In genomic region chr4:76087007-76087769, GRCh38 we compare ENCODE assay signal across 9 cellular contexts. TPM values are rescaled to one million over a fixed set of nuclear protein-coding genes. Genes with fewer than 3 reads are reported as not detected.
A peak's percentile ranks its signal among the peaks of the same experiment; 100 is the strongest.
DNase-seq lines count a peak whose midpoint lies in the region; ATAC-seq and TF ChIP-seq lines count a peak whose summit lies in the region.
"Had no signal": no experiment of that assay in that cellular context is flagged by ENCODE, and none has a peak within 500 bp of the region (broad histone marks: within the 10 kb centered on the region; RNA-seq: fewer than 3 reads in every experiment).

No MANE protein-coding gene starts in this region.

- intact Hi-C loops in tibial artery (cut with DNase I; ENCODE audit: low total_unique reads): no loop called here

- H3K23ac ChIP-seq in mesendoderm (ENCODE audit: low read length): no peak overlapping the region

- H3K4ac ChIP-seq in mesendoderm (ENCODE audit: low read depth, low read length): no peak overlapping the region

- no peak overlapping the region for H2AK5ac ChIP-seq in mesendoderm (ENCODE audit: low read length)

- no CpG with 5 or more reads among the region's 13 CpGs for WGBS in mesendoderm (ENCODE audit: extremely low coverage, insufficient coverage, low lambda C conversion rate)
- WGBS in suprapubic skin: 40% methylated on average over 13 of the region's 13 CpGs

- TF ChIP-seq CTCF in RWPE2 (IDR thresholded peaks at IDR 0.05; ENCODE audit: poor library complexity, severe bottlenecking) (peak; percentile 89), tibial artery (IDR thresholded peaks at IDR 0.05) (peak in 1 of 2 experiments; percentile 25), suprapubic skin (IDR thresholded peaks at IDR 0.05) (peak in 1 of 2 donors; percentile 42)

- no peak for TF ChIP-seq POLR2A in suprapubic skin (IDR thresholded peaks at IDR 0.05)

- no peaks in the 10 kb centered on the region for H3K27me3 ChIP-seq in RWPE2 (ENCODE audit: insufficient read depth, poor library complexity, severe bottlenecking)
- H3K27me3 ChIP-seq in mesendoderm (ENCODE audit: insufficient read depth, low read length, poor library complexity): no peaks in the 10 kb centered on the region
- H3K27me3 ChIP-seq in tibial artery: no peaks in the 10 kb centered on the region
- no peaks in the 10 kb centered on the region for H3K27me3 ChIP-seq in suprapubic skin
- H3K27me3 ChIP-seq: BLaER1 had no signal

- H3K18ac ChIP-seq in mesendoderm (ENCODE audit: low read length): no peak overlapping the region

- peaks cover 13% of the 10 kb centered on the region for H3K4me1 ChIP-seq in RWPE2 (ENCODE audit: insufficient read depth, poor library complexity, severe bottlenecking)
- H3K4me1 ChIP-seq in mesendoderm (ENCODE audit: control insufficient read depth, low read depth, low read length): no peaks in the 10 kb centered on the region
- peaks cover 0 to 13% (median 4%) of the 10 kb centered on the region in 4 donors for H3K4me1 ChIP-seq in tibial artery
- peaks cover 8% of the 10 kb centered on the region for H3K4me1 ChIP-seq in suprapubic skin
- H3K4me1 ChIP-seq: BLaER1 had no signal

- H3K9ac ChIP-seq in mesendoderm (ENCODE audit: low read length): peak overlapping the region; percentile 11
- H3K9ac ChIP-seq: BLaER1 had no signal

- H2BK120ac ChIP-seq in mesendoderm (ENCODE audit: low read depth, low read length): no peak overlapping the region

- H3K79me1 ChIP-seq in mesendoderm (ENCODE audit: low read length): no peaks in the 10 kb centered on the region

- H3K36me3 ChIP-seq in RWPE2 (ENCODE audit: low read depth): no peaks in the 10 kb centered on the region
- H3K36me3 ChIP-seq in mesendoderm (ENCODE audit: control insufficient read depth, insufficient read depth, low read length): no peaks in the 10 kb centered on the region
- H3K36me3 ChIP-seq in tibial artery: no peaks in the 10 kb centered on the region
- no peaks in the 10 kb centered on the region for H3K36me3 ChIP-seq in suprapubic skin
- H3K36me3 ChIP-seq: BLaER1 had no signal

- H2BK5ac ChIP-seq in mesendoderm (ENCODE audit: low read length): no peak overlapping the region

- peak; percentile 53; the same call in 2 of the 3 replicates for ATAC-seq in RWPE2 (ENCODE audit: low read depth)

- H3K56ac ChIP-seq in mesendoderm (ENCODE audit: low read length): peak overlapping the region; percentile 56

- no peaks in the 10 kb centered on the region for H3K79me2 ChIP-seq in mesendoderm (ENCODE audit: control insufficient read depth, insufficient read depth, low read length)

- peak overlapping the region; percentile 21 for H3K4me2 ChIP-seq in mesendoderm (ENCODE audit: low read length)
- H3K4me2 ChIP-seq: BLaER1 had no signal

- H4K8ac ChIP-seq in mesendoderm (ENCODE audit: low read depth, low read length): no peak overlapping the region

- DNase-seq in NCI-H2196 (lab: John Stamatoyannopoulos, UW; ENCODE audit: unreplicated experiment) (peak; percentile 5), NCI-H2196 treated with DMSO at 0.1 percent for 48 hours (lab: John Stamatoyannopoulos, UW; ENCODE audit: unreplicated experiment) (no peak), M059J (ENCODE audit: low read depth) (peak; percentile 61), RWPE2 (ENCODE audit: low spot score) (no peak), epidermal melanocyte (ENCODE audit: insufficient read length, low spot score) (peak; percentile 49), mesendoderm (peak; percentile 91), tibial artery (no peak), suprapubic skin (ENCODE audit: low spot score in 2 of 2) (no peak)

- no peak overlapping the region for H3K27ac ChIP-seq in RWPE2 (ENCODE audit: poor library complexity, severe bottlenecking)
- no peak overlapping the region for H3K27ac ChIP-seq in mesendoderm (ENCODE audit: low read depth, low read length)
- no peak overlapping the region for H3K27ac ChIP-seq in tibial artery
- H3K27ac ChIP-seq in suprapubic skin: no peak overlapping the region
- H3K27ac ChIP-seq: BLaER1 had no signal

- H3K4me3 ChIP-seq in RWPE2 (ENCODE audit: severe bottlenecking) (no peak overlapping the region), mesendoderm (ENCODE audit: low read length) (no peak overlapping the region), tibial artery (no peak overlapping the region), suprapubic skin (no peak overlapping the region)
- H3K4me3 ChIP-seq: BLaER1 had no signal

- H2BK15ac ChIP-seq in mesendoderm (replicated peaks; ENCODE audit: low read depth): no peak overlapping the region

- no peaks in the 10 kb centered on the region for H3K9me3 ChIP-seq in RWPE2 (ENCODE audit: severe bottlenecking)
- no peaks in the 10 kb centered on the region for H3K9me3 ChIP-seq in tibial artery
- H3K9me3 ChIP-seq in suprapubic skin: no peaks in the 10 kb centered on the region
- H3K9me3 ChIP-seq: BLaER1 had no signal

- H4K5ac ChIP-seq in mesendoderm (ENCODE audit: low read length): no peak overlapping the region

- no peak for TF ChIP-seq EP300 in suprapubic skin (IDR thresholded peaks at IDR 0.05)

RNA-seq across cellular contexts. Expression of gene ART3, which starts 12.7 kb away (rescaled TPM):
- total RNA-seq in M059J (2014; rRNA removed; shearing (Covaris generic)): not detected in 2 replicates
- 0.18 TPM for polyA plus RNA-seq in mesendoderm (2013, experiment 1 of 2)
- 0.20 TPM for polyA plus RNA-seq in mesendoderm (2013, experiment 2 of 2)
- 1 to 10 TPM in 1 of 4 donors, under 1 TPM in 1, not detected in 2; 0.48 to 1.5 TPM for total RNA-seq in suprapubic skin

RNA-seq across cellular contexts. Expression of gene CXCL11, which starts 51.3 kb away (rescaled TPM):
- total RNA-seq in M059J (2014; rRNA removed; shearing (Covaris generic)): 0.37 and 0.74 TPM in 2 replicates
- polyA plus RNA-seq in mesendoderm (2013, experiment 1 of 2): 0.10 TPM
- polyA plus RNA-seq in mesendoderm (2013, experiment 2 of 2): 0.07 TPM
- total RNA-seq in suprapubic skin: under 1 TPM in 1 of 4 donors, not detected in 3; 0.72 TPM

Comparison
In these comparisons a context has a peak if more than half of its experiments do, and no peak if none do; other contexts are left out.
1. DNase-seq: peak in NCI-H2196 (single experiment), M059J (single experiment), epidermal melanocyte (single experiment) and mesendoderm (single experiment); none in NCI-H2196 treated with DMSO at 0.1 percent for 48 hours (single experiment), RWPE2 (single experiment), tibial artery (0 of 2) and suprapubic skin (0 of 2).